1 cellular context compared by ENCODE assay signal in genomic region chr19:1042689-1043511, GRCh38.
TF ChIP-seq lines count a peak whose summit lies in the region.

No MANE protein-coding gene starts in this region.

TF ChIP-seq in WTC11, 78 proteins besides CTCF, POLR2A, EP300 and RAD21:
- TF ChIP-seq ZBTB43 (CRISPR knock-in tag; IDR thresholded peaks at IDR 0.05) (no peak), MXD4 (CRISPR knock-in tag; IDR thresholded peaks at IDR 0.05; ENCODE audit: borderline replicate concordance) (no peak), E2F4 (CRISPR knock-in tag; IDR thresholded peaks at IDR 0.05; ENCODE audit: borderline replicate concordance, low read depth) (no peak), CBFB (CRISPR knock-in tag; IDR thresholded peaks at IDR 0.05; ENCODE audit: low read depth) (no peak), IRF1 (CRISPR knock-in tag; IDR thresholded peaks at IDR 0.05) (no peak), JUN (CRISPR knock-in tag; IDR thresholded peaks at IDR 0.05) (no peak), MLX (CRISPR knock-in tag; IDR thresholded peaks at IDR 0.05) (no peak), ETV6 (CRISPR knock-in tag; IDR thresholded peaks at IDR 0.05) (no peak), PRRX2 (CRISPR knock-in tag; IDR thresholded peaks at IDR 0.05) (no peak), AFF4 (CRISPR knock-in tag; IDR thresholded peaks at IDR 0.05; ENCODE audit: borderline replicate concordance) (no peak), ZNF671 (CRISPR knock-in tag; IDR thresholded peaks at IDR 0.05) (no peak), NFYB (CRISPR knock-in tag; conservative IDR thresholded peaks at IDR 0.05; ENCODE audit: low read depth) (no peak), RORB (CRISPR knock-in tag; IDR thresholded peaks at IDR 0.05) (no peak), PRDM15 (CRISPR knock-in tag; IDR thresholded peaks at IDR 0.05) (no peak), ELF4 (CRISPR knock-in tag; IDR thresholded peaks at IDR 0.05; ENCODE audit: low read depth) (no peak), SMAD3 (CRISPR knock-in tag; IDR thresholded peaks at IDR 0.05; ENCODE audit: borderline replicate concordance) (no peak), ZNF396 (CRISPR knock-in tag; IDR thresholded peaks at IDR 0.05; ENCODE audit: borderline replicate concordance) (no peak), ZNF317 (CRISPR knock-in tag; IDR thresholded peaks at IDR 0.05; ENCODE audit: borderline replicate concordance, low read depth) (no peak), GABPB1 (CRISPR knock-in tag; IDR thresholded peaks at IDR 0.05) (no peak), HMGA2 (CRISPR knock-in tag; IDR thresholded peaks at IDR 0.05) (no peak)
